Comparison of ENCODE assay signal across 9 cellular contexts in genomic region chr2:130864830-130865229, GRCh38. TPM values are rescaled to one million over a fixed set of nuclear protein-coding genes. Genes with fewer than 3 reads are reported as not detected.
A peak's percentile ranks its signal among the peaks of the same experiment; 100 is the strongest.
DNase-seq lines count a peak whose midpoint lies in the region; ATAC-seq, FAIRE-seq and TF ChIP-seq lines count a peak whose summit lies in the region.
"Had no signal": no experiment of that assay in that cellular context is flagged by ENCODE, and none has a peak within 500 bp of the region (broad histone marks: within the 10 kb centered on the region; RNA-seq: fewer than 3 reads in every experiment).

No MANE protein-coding gene starts in this region.

- CTCF ChIA-PET in HepG2 (lab: Yijun Ruan, JAX; ENCODE audit: low intra/inter-chr PET ratio, low total read pairs): no interaction called here

- intact Hi-C loops in HepG2 (cut with micrococcal nuclease; ENCODE audit: unreplicated experiment): no loop called here

- no peak for TF ChIP-seq CTCF in HepG2 (CRISPR knock-in tag; IDR thresholded peaks at IDR 0.05)
- no peak for TF ChIP-seq CTCF in coronary artery (IDR thresholded peaks at IDR 0.05)

- DNase-seq in DMS79 (lab: John Stamatoyannopoulos, UW) (peak; percentile 65), NCI-H146 treated with DMSO at 0.1 percent for 48 hours (lab: John Stamatoyannopoulos, UW; ENCODE audit: unreplicated experiment) (peak; percentile 24), adipocyte (ENCODE audit: low read depth) (peak; percentile 76), HepG2 (ENCODE audit: low spot score) (no peak), coronary artery (ENCODE audit: low spot score) (no peak), hepatic stellate cell (ENCODE audit: low spot score) (no peak), amygdala (lab: John Stamatoyannopoulos, UW) (no peak)
- DNase-seq: naive B cell had no signal

- TF ChIP-seq EP300 in HepG2 (IDR thresholded peaks at IDR 0.05; ENCODE audit: low read depth in 2 of 2, low read length in 2 of 2): no peak
- TF ChIP-seq EP300 in HepG2 (CRISPR knock-in tag; IDR thresholded peaks at IDR 0.05; ENCODE audit: borderline replicate concordance): no peak

- H3K27ac ChIP-seq in HepG2 (ENCODE audit: extremely low read length, insufficient read depth, low read length) (no peak overlapping the region), coronary artery (no peak overlapping the region)

- H3K4me1 ChIP-seq in adipocyte (ENCODE audit: control insufficient read depth, insufficient read depth, low read length): peaks cover 11% of the 10 kb centered on the region
- H3K4me1 ChIP-seq in HepG2 (ENCODE audit: insufficient read depth, low read length): no peaks in the 10 kb centered on the region

- H3K36me3 ChIP-seq in adipocyte (ENCODE audit: control insufficient read depth, insufficient read depth, low read length, severe bottlenecking) (no peaks in the 10 kb centered on the region), HepG2 (replicated peaks in 1 of 2; ENCODE audit: control insufficient read depth in 1 of 2, insufficient read depth in 2 of 2, low read length in 2 of 2) (no peaks in the 10 kb centered on the region)

- POLR2A ChIA-PET in HepG2 (lab: Yijun Ruan, JAX): no interaction called here

- no peak for TF ChIP-seq POLR2A in HepG2 (IDR thresholded peaks at IDR 0.05; ENCODE audit: insufficient read depth in 1 of 2, low read depth in 2 of 2, low read length in 2 of 2)

- no TSS peak for BruUV-seq in HepG2 (replicated peaks; lab: Mats Ljungman, UMichigan)

- WGBS in HepG2 (ENCODE audit: low lambda C conversion rate): 4% methylated on average over 5 of the region's 5 CpGs

- no peaks in the 10 kb centered on the region for H4K20me1 ChIP-seq in HepG2 (ENCODE audit: insufficient read depth, low read length)

- no peak overlapping the region for H3K4me3 ChIP-seq in adipocyte (ENCODE audit: low read length)
- H3K4me3 ChIP-seq in HepG2 (replicated peaks in 1 of 3; ENCODE audit: insufficient read depth in 1 of 3, low read depth in 2 of 3, low read length in 3 of 3): no peak overlapping the region
- H3K4me3 ChIP-seq in coronary artery: no peak overlapping the region

- no peak overlapping the region for H2AFZ ChIP-seq in HepG2 (ENCODE audit: low read length)

- H3K9me3 ChIP-seq in adipocyte (ENCODE audit: control insufficient read depth, low read length) (no peaks in the 10 kb centered on the region), HepG2 (ENCODE audit: low read length) (no peaks in the 10 kb centered on the region)

- in situ Hi-C loops in HepG2 (cut with HindIII; ENCODE audit: extremely low pct_ligation_motif_present, low pct_unique_long_range_greater_than_20kb): no loop called here

- no peak overlapping the region for H3K4me2 ChIP-seq in HepG2 (ENCODE audit: low read depth, low read length)

- H3K9ac ChIP-seq in adipocyte (ENCODE audit: low read length): no peak overlapping the region
- H3K9ac ChIP-seq in HepG2 (ENCODE audit: insufficient read depth, low read depth, low read length): no peak overlapping the region

- H3K27me3 ChIP-seq in adipocyte (replicated peaks; ENCODE audit: control insufficient read depth, insufficient read depth, low read length): peaks cover 14% of the 10 kb centered on the region
- peaks cover 0 to 28% of the 10 kb centered on the region in 2 experiments; a peak in 2 of 5 replicates for H3K27me3 ChIP-seq in HepG2 (ENCODE audit: control insufficient read depth in 1 of 2, insufficient read depth in 2 of 2, low read length in 2 of 2)

- FAIRE-seq in HepG2 (lab: Jason Lieb, UNC): no peak

- no peaks in the 10 kb centered on the region for H3K79me2 ChIP-seq in HepG2 (ENCODE audit: insufficient read depth, low read length)

- TF ChIP-seq RAD21 in HepG2 (CRISPR knock-in tag; IDR thresholded peaks at IDR 0.05): no peak

- ATAC-seq in HepG2: no peak; the same call in 2 of the 3 replicates
- no peak for ATAC-seq in HG02840 (IDR thresholded peaks at IDR 0.05; ENCODE audit: low FRiP score, unreplicated experiment)

TF ChIP-seq in HepG2, 621 proteins besides CTCF, POLR2A, EP300 and RAD21:
- TF ChIP-seq JARID2 (CRISPR knock-in tag; IDR thresholded peaks at IDR 0.05; ENCODE audit: insufficient replicate concordance) (no peak), ZNF337 (CRISPR knock-in tag; IDR thresholded peaks at IDR 0.05; ENCODE audit: borderline replicate concordance, low read depth) (no peak), EHMT2 (IDR thresholded peaks at IDR 0.05; ENCODE audit: borderline replicate concordance, low read depth, low read length) (no peak), ZNF776 (CRISPR knock-in tag; IDR thresholded peaks at IDR 0.05) (no peak), CEBPB (IDR thresholded peaks at IDR 0.05; ENCODE audit: borderline replicate concordance, low read depth, low read length) (peak; percentile 26; the same call in 1 of the 2 replicates), SOX5 (CRISPR knock-in tag; IDR thresholded peaks at IDR 0.05; ENCODE audit: borderline replicate concordance) (no peak), SNRNP70 (IDR thresholded peaks at IDR 0.05; ENCODE audit: low read depth, low read length) (no peak), MAX (IDR thresholded peaks at IDR 0.05) (no peak)

RNA-seq across cellular contexts. Expression of gene ARHGEF4, which starts 28.1 kb away (rescaled TPM):
- 0.11 TPM in 1 of 2 replicates, not detected in the other for total RNA-seq in HepG2 (2016; rRNA removed; fragmentation: Illumina TruSeq; extraction: Trizol)
- not detected in 2 replicates for total RNA-seq in HepG2 (2016; cell fraction: cytosol; rRNA removed; fragmentation: Illumina TruSeq; extraction: Trizol; ENCODE audit: low read depth)
- total RNA-seq in HepG2 (2016; cell fraction: insoluble cytoplasmic fraction; rRNA removed; fragmentation: Illumina TruSeq; extraction: Trizol): 0.09 TPM in 1 of 2 replicates, not detected in the other
- not detected in 2 replicates for total RNA-seq in HepG2 (2016; cell fraction: membrane; rRNA removed; fragmentation: Illumina TruSeq; extraction: Trizol)
- total RNA-seq in HepG2 (2016; cell fraction: nucleus; rRNA removed; fragmentation: Illumina TruSeq; extraction: Trizol): not detected in 2 replicates
- polyA plus RNA-seq in HepG2 (2011; rRNA removed): 0.08 and 0.13 TPM in 2 replicates
- 0.03 TPM in 2 replicates for polyA plus RNA-seq in HepG2 (2011; cell fraction: cytosol; rRNA removed)
- polyA plus RNA-seq in HepG2 (2011; cell fraction: nucleus; rRNA removed): 0.45 and 0.88 TPM in 2 replicates
- not detected in 2 replicates for polyA plus RNA-seq in HepG2 (2012)
- polyA plus RNA-seq in HepG2 (2016; cell fraction: cytosol; fragmentation: Illumina TruSeq; extraction: Trizol; ENCODE audit: low read depth): 0.16 TPM in 1 of 2 replicates, not detected in the other
- not detected in 2 replicates for polyA plus RNA-seq in HepG2 (2016; cell fraction: insoluble cytoplasmic fraction; fragmentation: Illumina TruSeq; extraction: Trizol; ENCODE audit: low read depth)
- not detected in 2 replicates for polyA plus RNA-seq in HepG2 (2016; cell fraction: membrane; fragmentation: Illumina TruSeq; extraction: Trizol; ENCODE audit: low read depth)
- polyA plus RNA-seq in HepG2 (2016; cell fraction: nucleus; fragmentation: Illumina TruSeq; extraction: Trizol; ENCODE audit: insufficient read depth, low read depth): 0.41 and 0.48 TPM in 2 replicates
- 0.28 and 34.2 TPM in 2 replicates for polyA minus RNA-seq in HepG2 (2011; rRNA and poly(A)+ RNA removed; ENCODE audit: low replicate concordance)
- polyA minus RNA-seq in HepG2 (2011; cell fraction: cytosol; rRNA and poly(A)+ RNA removed): 0.79 TPM in 1 of 2 replicates, not detected in the other
- polyA minus RNA-seq in HepG2 (2011; cell fraction: nucleus; rRNA and poly(A)+ RNA removed): 0.12 and 0.13 TPM in 2 replicates

Comparison
In these comparisons a context has a peak if more than half of its experiments do, and no peak if none do; other contexts are left out.
1. DNase-seq: peak in DMS79 (single experiment), NCI-H146 treated with DMSO at 0.1 percent for 48 hours (single experiment) and adipocyte (single experiment); none in HepG2 (single experiment), coronary artery (single experiment), hepatic stellate cell (single experiment) and amygdala (0 of 56).